Comparison of ENCODE assay signal across 9 cellular contexts in genomic region chr1:226679303-226679702, GRCh38. TPM values are rescaled to one million over a fixed set of nuclear protein-coding genes. Genes with fewer than 3 reads are reported as not detected.
DNase-seq lines count a peak whose midpoint lies in the region; ATAC-seq, FAIRE-seq and TF ChIP-seq lines count a peak whose summit lies in the region.
"Had no signal": no experiment of that assay in that cellular context is flagged by ENCODE, and none has a peak within 500 bp of the region (broad histone marks: within the 10 kb centered on the region; RNA-seq: fewer than 3 reads in every experiment).

No MANE protein-coding gene starts in this region.

- no peak for ATAC-seq in activated CD8-positive, alpha-beta T cell treated with anti-CD3 and anti-CD28 coated beads for 36 hours
- no peak for ATAC-seq in stimulated activated memory B cell treated with anti-CD40 and anti-IgM and Interleukin-4, amounts not matched to agents 10 μg/mL and 1 μg/mL and 100 μg/mL, for 72 hours
- ATAC-seq in GM21619 (IDR thresholded peaks at IDR 0.05; ENCODE audit: unreplicated experiment): no peak

- peaks cover 84% of the 10 kb centered on the region for H3K4me1 Mint-ChIP-seq in T-helper 1 cell treated with Interleukin-12 subunit alpha and Interleukin-12 subunit beta and Interleukin-4 antibody, amounts not matched to agents 30 μg/mL and 1 μg/mL, for 36 hours (ENCODE audit: low read depth)
- peaks cover 96% of the 10 kb centered on the region for H3K4me1 Mint-ChIP-seq in activated CD8-positive, alpha-beta T cell treated with anti-CD3 and anti-CD28 coated beads for 36 hours (ENCODE audit: low read depth)
- peaks cover 98% of the 10 kb centered on the region for H3K4me1 Mint-ChIP-seq in stimulated activated memory B cell treated with anti-CD40 and anti-IgM and Interleukin-4, amounts not matched to agents 10 μg/mL and 1 μg/mL and 100 μg/mL, for 72 hours

- TF ChIP-seq CTCF in activated CD8-positive, alpha-beta T cell treated with anti-CD3 and anti-CD28 coated beads for 36 hours (IDR thresholded peaks at IDR 0.05): no peak
- no peak for TF ChIP-seq CTCF in kidney (IDR thresholded peaks at IDR 0.05; ENCODE audit: borderline replicate concordance, extremely low read depth, insufficient read depth)
- TF ChIP-seq CTCF in RWPE1 (conservative IDR thresholded peaks at IDR 0.05; ENCODE audit: low read depth): no peak

- intact Hi-C loops in activated CD8-positive, alpha-beta T cell treated with anti-CD3 and anti-CD28 coated beads for 36 hours (cut with micrococcal nuclease): loop anchor here (5.0 kb wide), 1 partner anchor 37 kb away; no protein-coding TSS in a partner anchor
- intact Hi-C loops in kidney (cut with DNase I): no loop called here

- peak overlapping the region; percentile 95 for H3K27ac Mint-ChIP-seq in T-helper 1 cell treated with Interleukin-12 subunit alpha and Interleukin-12 subunit beta and Interleukin-4 antibody, amounts not matched to agents 30 μg/mL and 1 μg/mL, for 36 hours
- H3K27ac Mint-ChIP-seq in activated CD8-positive, alpha-beta T cell treated with anti-CD3 and anti-CD28 coated beads for 36 hours: peak overlapping the region; percentile 94
- H3K27ac Mint-ChIP-seq in stimulated activated memory B cell treated with anti-CD40 and anti-IgM and Interleukin-4, amounts not matched to agents 10 μg/mL and 1 μg/mL and 100 μg/mL, for 72 hours: peak overlapping the region; percentile 94

- DNase-seq in T-helper 1 cell: no peak
- no peak for DNase-seq in activated CD8-positive, alpha-beta T cell treated with anti-CD3 and anti-CD28 coated beads for 36 hours
- DNase-seq in kidney: no peak
- no peak for DNase-seq in NCI-H1694 (lab: John Stamatoyannopoulos, UW)
- no peak for DNase-seq in RWPE1 (ENCODE audit: low spot score)
- DNase-seq: NCI-H510A treated with DMSO at 0.1 percent for 48 hours had no signal

- no peak for FAIRE-seq in kidney (lab: Jason Lieb, UNC)

- no peaks in the 10 kb centered on the region for H3K36me3 ChIP-seq in kidney (ENCODE audit: control insufficient read depth in 1 of 2, insufficient read depth in 2 of 2, low read length in 2 of 2)

- no peak overlapping the region for H3K4me3 ChIP-seq in kidney (ENCODE audit: low read length in 2 of 2)

- H3K36me3 Mint-ChIP-seq in T-helper 1 cell treated with Interleukin-12 subunit alpha and Interleukin-12 subunit beta and Interleukin-4 antibody, amounts not matched to agents 30 μg/mL and 1 μg/mL, for 36 hours (ENCODE audit: low read depth): peaks cover 11% of the 10 kb centered on the region
- H3K36me3 Mint-ChIP-seq in activated CD8-positive, alpha-beta T cell treated with anti-CD3 and anti-CD28 coated beads for 36 hours (ENCODE audit: low read depth): peaks cover 23% of the 10 kb centered on the region
- H3K36me3 Mint-ChIP-seq in stimulated activated memory B cell treated with anti-CD40 and anti-IgM and Interleukin-4, amounts not matched to agents 10 μg/mL and 1 μg/mL and 100 μg/mL, for 72 hours: peaks cover 22% of the 10 kb centered on the region

- CTCF ChIA-PET in activated CD8-positive, alpha-beta T cell treated with anti-CD3 and anti-CD28 coated beads for 36 hours (lab: Charles Lee): interaction anchor here (1.2 to 5.5 kb wide), 5 partner anchors 9 to 53 kb away, joined by 3 to 42 read pairs (median 23); no protein-coding TSS in a partner anchor
- CTCF ChIA-PET in RWPE1 (lab: Yijun Ruan, JAX): interaction anchor here (0.5 to 2.5 kb wide), 2 partner anchors 9 to 731 kb away, joined by 3 to 6 read pairs; no protein-coding TSS in a partner anchor

- H3K4me1 ChIP-seq in kidney (ENCODE audit: control insufficient read depth in 1 of 2, insufficient read depth in 1 of 2, low read depth in 1 of 2, low read length in 2 of 2): peaks cover 25 to 27% of the 10 kb centered on the region in 2 donors

- no peaks in the 10 kb centered on the region for H3K27me3 Mint-ChIP-seq in T-helper 1 cell treated with Interleukin-12 subunit alpha and Interleukin-12 subunit beta and Interleukin-4 antibody, amounts not matched to agents 30 μg/mL and 1 μg/mL, for 36 hours (ENCODE audit: low read depth)
- no peaks in the 10 kb centered on the region for H3K27me3 Mint-ChIP-seq in activated CD8-positive, alpha-beta T cell treated with anti-CD3 and anti-CD28 coated beads for 36 hours
- no peaks in the 10 kb centered on the region for H3K27me3 Mint-ChIP-seq in stimulated activated memory B cell treated with anti-CD40 and anti-IgM and Interleukin-4, amounts not matched to agents 10 μg/mL and 1 μg/mL and 100 μg/mL, for 72 hours

- H3K4me3 Mint-ChIP-seq in T-helper 1 cell treated with Interleukin-12 subunit alpha and Interleukin-12 subunit beta and Interleukin-4 antibody, amounts not matched to agents 30 μg/mL and 1 μg/mL, for 36 hours: peak overlapping the region; percentile 74
- peak overlapping the region; percentile 68 for H3K4me3 Mint-ChIP-seq in activated CD8-positive, alpha-beta T cell treated with anti-CD3 and anti-CD28 coated beads for 36 hours
- peak overlapping the region; percentile 82 for H3K4me3 Mint-ChIP-seq in stimulated activated memory B cell treated with anti-CD40 and anti-IgM and Interleukin-4, amounts not matched to agents 10 μg/mL and 1 μg/mL and 100 μg/mL, for 72 hours

- H3K9ac ChIP-seq in kidney (ENCODE audit: low read length in 2 of 2): peak overlapping the region; percentile 75 to 82

- H3K27ac ChIP-seq in kidney (ENCODE audit: low read depth in 2 of 2, low read length in 2 of 2) (peak overlapping the region; percentile 88 to 97), RWPE1 (no peak overlapping the region)

- POLR2A ChIA-PET in activated CD8-positive, alpha-beta T cell treated with anti-CD3 and anti-CD28 coated beads for 36 hours (lab: Charles Lee): interaction anchor here (0.6 to 9.3 kb wide), 12 partner anchors 8 to 46 kb away, joined by 3 to 56 read pairs (median 5); no protein-coding TSS in a partner anchor
- POLR2A ChIA-PET in RWPE1 (lab: Yijun Ruan, JAX; ENCODE audit: low non-redundant PET): no interaction called here

- no peaks in the 10 kb centered on the region for H3K9me3 ChIP-seq in kidney (ENCODE audit: control insufficient read depth in 1 of 2, low read length in 2 of 2)

- H3K9me3 Mint-ChIP-seq in T-helper 1 cell treated with Interleukin-12 subunit alpha and Interleukin-12 subunit beta and Interleukin-4 antibody, amounts not matched to agents 30 μg/mL and 1 μg/mL, for 36 hours: no peaks in the 10 kb centered on the region
- H3K9me3 Mint-ChIP-seq in activated CD8-positive, alpha-beta T cell treated with anti-CD3 and anti-CD28 coated beads for 36 hours: no peaks in the 10 kb centered on the region
- no peaks in the 10 kb centered on the region for H3K9me3 Mint-ChIP-seq in stimulated activated memory B cell treated with anti-CD40 and anti-IgM and Interleukin-4, amounts not matched to agents 10 μg/mL and 1 μg/mL and 100 μg/mL, for 72 hours

RNA-seq across cellular contexts. Expression of gene ITPKB, which starts 59.8 kb away (rescaled TPM):
- total RNA-seq in activated CD8-positive, alpha-beta T cell treated with anti-CD3 and anti-CD28 coated beads for 36 hours: 10 to 100 TPM; 40.8 to 42.6 TPM
- 39.3 TPM for total RNA-seq in kidney
- polyA plus RNA-seq in kidney (ENCODE audit: insufficient read depth, low read depth, low replicate concordance): 20.2 TPM
